In genomic region chr3:119219069-119219468, GRCh38 we compare ENCODE assay signal across 9 cellular contexts. TPM values are rescaled to one million over a fixed set of nuclear protein-coding genes. Genes with fewer than 3 reads are reported as not detected.
DNase-seq lines count a peak whose midpoint lies in the region; ATAC-seq and TF ChIP-seq lines count a peak whose summit lies in the region.
"Had no signal": no experiment of that assay in that cellular context is flagged by ENCODE, and none has a peak within 500 bp of the region (broad histone marks: within the 10 kb centered on the region; RNA-seq: fewer than 3 reads in every experiment).

No MANE protein-coding gene starts in this region.

- no peaks in the 10 kb centered on the region for H3K27me3 Mint-ChIP-seq in CD8-positive, alpha-beta memory T cell

- DNase-seq in CD8-positive, alpha-beta memory T cell = peak in 2 of 5 donors; percentile 17 to 25
- DNase-seq in activated naive CD4-positive, alpha-beta T cell treated with anti-CD3 and anti-CD28 coated beads, Interleukin-2, amount 50 U/mL, for 72 hours (ENCODE audit: low spot score in 2 of 2) = peak; percentile 34 to 60
- no peak for DNase-seq in globus pallidus (ENCODE audit: low spot score)
- no peak for DNase-seq in vagina (ENCODE audit: extremely low spot score in 2 of 2)
- DNase-seq in NCI-H345 treated with DMSO at 0.1 percent for 48 hours (lab: John Stamatoyannopoulos, UW; ENCODE audit: unreplicated experiment) = no peak
- no peak for DNase-seq in NCI-H1417 treated with DMSO at 0.1 percent for 48 hours (lab: John Stamatoyannopoulos, UW)

- no peaks in the 10 kb centered on the region for H3K27me3 ChIP-seq in CD8-positive, alpha-beta memory T cell (ENCODE audit: insufficient read depth, low read length, poor library complexity, severe bottlenecking)
- H3K27me3 ChIP-seq in vagina = no peaks in the 10 kb centered on the region
- H3K27me3 ChIP-seq: breast epithelium had no signal

- TF ChIP-seq CTCF in vagina (IDR thresholded peaks at IDR 0.05) = no peak

- ATAC-seq in GM19455 (IDR thresholded peaks at IDR 0.05; ENCODE audit: unreplicated experiment) (peak; percentile 97), HG03135 (IDR thresholded peaks at IDR 0.05; ENCODE audit: unreplicated experiment) (peak; percentile 97)
- peak; percentile 93 to 94 for ATAC-seq in activated naive CD4-positive, alpha-beta T cell treated with anti-CD3 and anti-CD28 coated beads, Interleukin-2, amount 50 U/mL, for 72 hours

- H3K9me3 Mint-ChIP-seq in CD8-positive, alpha-beta memory T cell = no peaks in the 10 kb centered on the region
- no peaks in the 10 kb centered on the region for H3K9me3 Mint-ChIP-seq in activated naive CD4-positive, alpha-beta T cell treated with anti-CD3 and anti-CD28 coated beads, Interleukin-2, amount 50 U/mL, for 72 hours

- H3K9me3 ChIP-seq in CD8-positive, alpha-beta memory T cell (ENCODE audit: low read length) = no peaks in the 10 kb centered on the region
- H3K9me3 ChIP-seq in vagina = no peaks in the 10 kb centered on the region
- H3K9me3 ChIP-seq: breast epithelium had no signal

- POLR2A ChIA-PET in CD8-positive, alpha-beta memory T cell (lab: Charles Lee) = no interaction called here

- peak overlapping the region in 5 of 7 donors; percentile 27 to 49 (median 40) for H3K4me3 Mint-ChIP-seq in CD8-positive, alpha-beta memory T cell

- no peak overlapping the region for H3K27ac ChIP-seq in CD8-positive, alpha-beta memory T cell (ENCODE audit: low read depth, low read length)
- no peak overlapping the region for H3K27ac ChIP-seq in vagina
- H3K27ac ChIP-seq: breast epithelium had no signal

- peak overlapping the region in 7 of 8 donors; percentile 55 to 93 (median 84) for H3K27ac Mint-ChIP-seq in CD8-positive, alpha-beta memory T cell
- H3K27ac Mint-ChIP-seq in activated naive CD4-positive, alpha-beta T cell treated with anti-CD3 and anti-CD28 coated beads, Interleukin-2, amount 50 U/mL, for 72 hours = peak overlapping the region; percentile 90 to 94

- TF ChIP-seq POLR2A in vagina (IDR thresholded peaks at IDR 0.05) = no peak

- intact Hi-C loops in vagina (cut with DNase I) = no loop called here

- H3K4me1 Mint-ChIP-seq in CD8-positive, alpha-beta memory T cell = peaks cover 22 to 53% (median 22%) of the 10 kb centered on the region in 3 donors

- H3K4me3 ChIP-seq in CD8-positive, alpha-beta memory T cell (ENCODE audit: low read length) = peak overlapping the region; percentile 11
- no peak overlapping the region for H3K4me3 ChIP-seq in vagina
- H3K4me3 ChIP-seq: breast epithelium had no signal

- peaks cover 28% of the 10 kb centered on the region for H3K36me3 ChIP-seq in CD8-positive, alpha-beta memory T cell (ENCODE audit: insufficient read depth, low read length)
- peaks cover 0 to 83% of the 10 kb centered on the region in 2 donors for H3K36me3 ChIP-seq in vagina
- H3K36me3 ChIP-seq: breast epithelium had no signal

- peaks cover 21% of the 10 kb centered on the region for H3K4me1 ChIP-seq in CD8-positive, alpha-beta memory T cell (ENCODE audit: insufficient read depth, low read length)
- no peaks in the 10 kb centered on the region for H3K4me1 ChIP-seq in vagina
- H3K4me1 ChIP-seq: breast epithelium had no signal

- CTCF ChIA-PET in CD8-positive, alpha-beta memory T cell (lab: Charles Lee) = interaction anchor here (1.7 kb wide), 1 partner anchor 22 kb away, joined by 8 read pairs; the partner anchor contains the start of gene B4GALT4

- peaks cover 14 to 89% (median 39%) of the 10 kb centered on the region in 3 donors for H3K36me3 Mint-ChIP-seq in CD8-positive, alpha-beta memory T cell
- H3K36me3 Mint-ChIP-seq in activated naive CD4-positive, alpha-beta T cell treated with anti-CD3 and anti-CD28 coated beads, Interleukin-2, amount 50 U/mL, for 72 hours = peaks cover 24 to 55% of the 10 kb centered on the region in 2 donors

RNA-seq across cellular contexts. Expression of gene B4GALT4, which starts 21.6 kb away (rescaled TPM):
- 10 to 100 TPM; 17.9 to 18.0 TPM for total RNA-seq in CD8-positive, alpha-beta memory T cell
- 10.6 TPM for polyA plus RNA-seq in CD8-positive, alpha-beta memory T cell
- total RNA-seq in activated naive CD4-positive, alpha-beta T cell treated with anti-CD3 and anti-CD28 coated beads, Interleukin-2, amount 50 U/mL, for 72 hours = 10 to 100 TPM; 13.8 to 21.0 TPM
- 12.0 TPM for total RNA-seq in vagina

RNA-seq across cellular contexts. Expression of gene UPK1B, which starts 45.7 kb away (rescaled TPM):
- total RNA-seq in CD8-positive, alpha-beta memory T cell = not detected
- not detected for polyA plus RNA-seq in CD8-positive, alpha-beta memory T cell
- total RNA-seq in activated naive CD4-positive, alpha-beta T cell treated with anti-CD3 and anti-CD28 coated beads, Interleukin-2, amount 50 U/mL, for 72 hours = under 1 TPM in 1 of 2 donors, not detected in 1; 0.51 TPM
- not detected for total RNA-seq in vagina

Comparison
In these comparisons a context has a peak if more than half of its experiments do, and no peak if none do; other contexts are left out.
1. DNase-seq: peak in activated naive CD4-positive, alpha-beta T cell treated with anti-CD3 and anti-CD28 coated beads, Interleukin-2, amount 50 U/mL, for 72 hours (2 of 2); none in globus pallidus (single experiment), vagina (0 of 2), NCI-H345 treated with DMSO at 0.1 percent for 48 hours (single experiment) and NCI-H1417 treated with DMSO at 0.1 percent for 48 hours (single experiment).
2. Peak in every context shown above with its lines, with median percentiles within 50 percentile points of each other: ATAC-seq.